ENCODE assay signal across 18 cellular contexts in genomic region chr3:71285086-71285485, GRCh38.
DNase-seq lines count a peak whose midpoint lies in the region; ATAC-seq and TF ChIP-seq lines count a peak whose summit lies in the region.
"Had no signal": no experiment of that assay in that cellular context is flagged by ENCODE, and none has a peak within 500 bp of the region (broad histone marks: within the 10 kb centered on the region; RNA-seq: fewer than 3 reads in every experiment).

No MANE protein-coding gene starts in this region.

- H3K9me3 ChIP-seq in naive thymus-derived CD4-positive, alpha-beta T cell (ENCODE audit: control insufficient read depth in 2 of 3, low read length in 3 of 3) = no peaks in the 10 kb centered on the region

- H3K4me1 ChIP-seq in naive thymus-derived CD4-positive, alpha-beta T cell (ENCODE audit: control insufficient read depth in 2 of 2, insufficient read depth in 2 of 2, low read length in 2 of 2) = peaks cover 0 to 17% of the 10 kb centered on the region in 2 donors

- H3K4me3 Mint-ChIP-seq in activated naive CD8-positive, alpha-beta T cell treated with anti-CD3 and anti-CD28 coated beads, Interleukin-2, amount 50 U/mL, for 24 hours = no peak overlapping the region
- peak overlapping the region in 2 of 10 donors; percentile 27 to 38 for H3K4me3 Mint-ChIP-seq in naive thymus-derived CD4-positive, alpha-beta T cell
- H3K4me3 Mint-ChIP-seq: IgD-negative memory B cell had no signal

- no peak overlapping the region for H3K27ac ChIP-seq in naive thymus-derived CD4-positive, alpha-beta T cell (ENCODE audit: low read depth, low read length)

- no peaks in the 10 kb centered on the region for H3K27me3 Mint-ChIP-seq in activated naive CD8-positive, alpha-beta T cell treated with anti-CD3 and anti-CD28 coated beads, Interleukin-2, amount 50 U/mL, for 24 hours
- H3K27me3 Mint-ChIP-seq in naive thymus-derived CD4-positive, alpha-beta T cell = no peaks in the 10 kb centered on the region
- H3K27me3 Mint-ChIP-seq: IgD-negative memory B cell had no signal

- intact Hi-C loops in naive thymus-derived CD4-positive, alpha-beta T cell (cut with micrococcal nuclease) = loop anchor here in 1 of 2 donors (5.0 kb wide), 1 partner anchor 33 kb away; no protein-coding TSS in a partner anchor

- POLR2A ChIA-PET in naive thymus-derived CD4-positive, alpha-beta T cell (lab: Charles Lee) = interaction anchor here (1.1 kb wide), 1 partner anchor 10 kb away, joined by 3 read pairs; no protein-coding TSS in a partner anchor

- H3K36me3 Mint-ChIP-seq in activated naive CD8-positive, alpha-beta T cell treated with anti-CD3 and anti-CD28 coated beads, Interleukin-2, amount 50 U/mL, for 24 hours (ENCODE audit: low read depth) = peaks cover 28% of the 10 kb centered on the region
- peaks cover 3 to 43% (median 32%) of the 10 kb centered on the region in 5 donors for H3K36me3 Mint-ChIP-seq in naive thymus-derived CD4-positive, alpha-beta T cell
- H3K36me3 Mint-ChIP-seq: IgD-negative memory B cell had no signal

- no peaks in the 10 kb centered on the region for H3K9me3 Mint-ChIP-seq in activated naive CD8-positive, alpha-beta T cell treated with anti-CD3 and anti-CD28 coated beads, Interleukin-2, amount 50 U/mL, for 24 hours
- no peaks in the 10 kb centered on the region for H3K9me3 Mint-ChIP-seq in naive thymus-derived CD4-positive, alpha-beta T cell

- H3K27me3 ChIP-seq in naive thymus-derived CD4-positive, alpha-beta T cell (ENCODE audit: control insufficient read depth in 2 of 2, insufficient read depth in 2 of 2, low read length in 2 of 2) = no peaks in the 10 kb centered on the region

- H3K36me3 ChIP-seq in naive thymus-derived CD4-positive, alpha-beta T cell (ENCODE audit: control insufficient read depth in 2 of 3, insufficient read depth in 3 of 3, low read length in 3 of 3) = peaks cover 0 to 3% (median 0%) of the 10 kb centered on the region in 3 experiments

- peak overlapping the region; percentile 0 for H3K27ac Mint-ChIP-seq in activated naive CD8-positive, alpha-beta T cell treated with anti-CD3 and anti-CD28 coated beads, Interleukin-2, amount 50 U/mL, for 24 hours
- peak overlapping the region in 8 of 9 donors; percentile 6 to 83 (median 54) for H3K27ac Mint-ChIP-seq in naive thymus-derived CD4-positive, alpha-beta T cell
- H3K27ac Mint-ChIP-seq: IgD-negative memory B cell had no signal

- CTCF ChIA-PET in naive thymus-derived CD4-positive, alpha-beta T cell (lab: Charles Lee) = no interaction called here

- ATAC-seq in activated naive CD8-positive, alpha-beta T cell treated with anti-CD3 and anti-CD28 coated beads, Interleukin-2, amount 50 U/mL, for 24 hours = no peak
- ATAC-seq in naive thymus-derived CD4-positive, alpha-beta T cell = no peak
- no peak for ATAC-seq in GM18498 (IDR thresholded peaks at IDR 0.05; ENCODE audit: unreplicated experiment)
- ATAC-seq in HG03139 (IDR thresholded peaks at IDR 0.05; ENCODE audit: unreplicated experiment) = no peak
- no peak for ATAC-seq in HG03460 (IDR thresholded peaks at IDR 0.05; ENCODE audit: unreplicated experiment)

- TF ChIP-seq CTCF in AG10803 (conservative IDR thresholded peaks at IDR 0.05; ENCODE audit: low read length) = no peak

- no peak overlapping the region for H3K4me3 ChIP-seq in AG10803 (ENCODE audit: low read length)
- H3K4me3 ChIP-seq in naive thymus-derived CD4-positive, alpha-beta T cell (ENCODE audit: low read length) = no peak overlapping the region

- DNase-seq in AG10803 (ENCODE audit: low read depth) (peak; percentile 8), EL (peak; percentile 64), 8988T (no peak)
- DNase-seq in activated naive CD8-positive, alpha-beta T cell treated with anti-CD3 and anti-CD28 coated beads, Interleukin-2, amount 50 U/mL, for 24 hours = no peak
- no peak for DNase-seq in naive thymus-derived CD4-positive, alpha-beta T cell
- DNase-seq: Calu3, DMS53, H7, NCI-H1417 treated with DMSO at 0.1 percent for 48 hours, NCI-H2029, NCI-H2171, NCI-H446, NCI-H69, SIG-M5 had no signal

- peaks cover 59% of the 10 kb centered on the region for H3K4me1 Mint-ChIP-seq in activated naive CD8-positive, alpha-beta T cell treated with anti-CD3 and anti-CD28 coated beads, Interleukin-2, amount 50 U/mL, for 24 hours
- H3K4me1 Mint-ChIP-seq in naive thymus-derived CD4-positive, alpha-beta T cell = peaks cover 5 to 90% (median 80%) of the 10 kb centered on the region in 7 donors

Comparison
In these comparisons a context has a peak if more than half of its experiments do, and no peak if none do; other contexts are left out.
1. DNase-seq: peak in AG10803 (single experiment) and EL (single experiment); none in activated naive CD8-positive, alpha-beta T cell treated with anti-CD3 and anti-CD28 coated beads, Interleukin-2, amount 50 U/mL, for 24 hours (single experiment), naive thymus-derived CD4-positive, alpha-beta T cell (0 of 9) and 8988T (single experiment).